Comparison of ENCODE assay signal across 8 cellular contexts in genomic region chr2:144515425-144515693, GRCh38. TPM values are rescaled to one million over a fixed set of nuclear protein-coding genes. Genes with fewer than 3 reads are reported as not detected.
DNase-seq lines count a peak whose midpoint lies in the region; ATAC-seq and TF ChIP-seq lines count a peak whose summit lies in the region.

No MANE protein-coding gene starts in this region.

- no peaks in the 10 kb centered on the region for H3K36me3 ChIP-seq in CD8-positive, alpha-beta T cell (ENCODE audit: insufficient read depth, low read length)
- peaks cover 58% of the 10 kb centered on the region for H3K36me3 ChIP-seq in SK-N-MC (ENCODE audit: insufficient read depth, low read length)

- DNase-seq in CD8-positive, alpha-beta T cell, result no peak
- DNase-seq in SK-N-MC (ENCODE audit: low read depth, low spot score) (no peak), fibroblast of mammary gland (ENCODE audit: low read depth) (no peak), pons (ENCODE audit: low spot score) (peak; percentile 69), NCI-H128 (lab: John Stamatoyannopoulos, UW; ENCODE audit: unreplicated experiment) (no peak)
- DNase-seq in stimulated activated CD4-positive, alpha-beta T cell treated with anti-CD3 and anti-CD28 coated beads, Interleukin-4, amount 100 ng/mL, for 1 hour, result no peak

- ATAC-seq in CD8-positive, alpha-beta T cell, result no peak
- no peak for ATAC-seq in HG03108 (IDR thresholded peaks at IDR 0.05; ENCODE audit: unreplicated experiment)
- ATAC-seq in GM19452 (IDR thresholded peaks at IDR 0.05; ENCODE audit: unreplicated experiment), result no peak

- H3K9ac ChIP-seq in SK-N-MC (ENCODE audit: insufficient read length), result peak overlapping the region; percentile 96

- TF ChIP-seq CTCF in CD8-positive, alpha-beta T cell (IDR thresholded peaks at IDR 0.05), result no peak
- no peak for TF ChIP-seq CTCF in fibroblast of mammary gland (conservative IDR thresholded peaks at IDR 0.05; ENCODE audit: control insufficient read depth, insufficient read depth, low read depth, low read length)

- H3K4me3 ChIP-seq in CD8-positive, alpha-beta T cell (ENCODE audit: low read depth, low read length), result peak overlapping the region; percentile 55
- H3K4me3 ChIP-seq in SK-N-MC (peak overlapping the region; percentile 92), fibroblast of mammary gland (ENCODE audit: control insufficient read depth, low read depth, low read length) (peak overlapping the region; percentile 75)

- peak overlapping the region; percentile 76 for H3K4me3 Mint-ChIP-seq in CD8-positive, alpha-beta T cell

- H3K4me1 Mint-ChIP-seq in CD8-positive, alpha-beta T cell (ENCODE audit: low read depth), result peaks cover 23% of the 10 kb centered on the region

- peak overlapping the region; percentile 65 for H3K27ac ChIP-seq in CD8-positive, alpha-beta T cell (ENCODE audit: low read depth, low read length)
- peak overlapping the region; percentile 99 for H3K27ac ChIP-seq in SK-N-MC

- H3K36me3 Mint-ChIP-seq in CD8-positive, alpha-beta T cell, result peaks cover 2% of the 10 kb centered on the region

- CTCF ChIA-PET in CD8-positive, alpha-beta T cell (lab: Charles Lee), result no interaction called here

- peaks cover 17% of the 10 kb centered on the region for H3K27me3 ChIP-seq in CD8-positive, alpha-beta T cell (ENCODE audit: insufficient read depth, low read length)

- no peaks in the 10 kb centered on the region for H3K9me3 Mint-ChIP-seq in CD8-positive, alpha-beta T cell

- intact Hi-C loops in CD8-positive, alpha-beta T cell (cut with DNase I, micrococcal nuclease), result loop anchor here (5.0 kb wide), 2 partner anchors 53 to 133 kb away; no protein-coding TSS in a partner anchor

- peaks cover 19% of the 10 kb centered on the region for H3K4me1 ChIP-seq in CD8-positive, alpha-beta T cell (ENCODE audit: insufficient read depth, low read length)

- H3K27ac Mint-ChIP-seq in CD8-positive, alpha-beta T cell, result peak overlapping the region; percentile 50

- H3K27me3 Mint-ChIP-seq in CD8-positive, alpha-beta T cell (ENCODE audit: low read depth), result peaks cover 24% of the 10 kb centered on the region

- POLR2A ChIA-PET in CD8-positive, alpha-beta T cell (lab: Charles Lee), result no interaction called here

- no peaks in the 10 kb centered on the region for H3K9me3 ChIP-seq in CD8-positive, alpha-beta T cell (ENCODE audit: low read length)
- H3K9me3 ChIP-seq in SK-N-MC (ENCODE audit: low read depth, low read length), result no peaks in the 10 kb centered on the region

RNA-seq across cellular contexts. Expression of gene ZEB2, which starts 4.6 kb away (rescaled TPM):
- 10 to 100 TPM; 73.0 to 76.7 TPM for total RNA-seq in CD8-positive, alpha-beta T cell
